In the genomic region with DNA sequence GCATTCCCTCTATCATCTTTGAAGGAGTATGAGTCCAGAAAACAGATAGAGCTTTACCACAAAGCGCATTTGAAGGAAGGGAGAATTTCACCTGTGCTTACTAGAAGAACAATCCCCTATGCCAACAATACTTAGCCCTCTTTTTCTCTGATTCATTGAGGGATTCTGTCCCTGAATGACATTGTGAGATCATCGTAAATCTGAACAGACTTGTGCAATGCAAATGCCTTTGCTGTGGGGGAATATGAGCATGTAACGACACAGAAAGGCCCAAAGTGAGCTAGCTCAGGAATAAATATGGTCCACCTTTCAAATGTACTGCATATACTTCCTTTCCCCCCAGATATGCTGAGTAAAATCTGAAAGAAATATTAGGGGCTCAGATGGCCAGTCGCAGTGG, we compare ENCODE assay signal across 21 cellular contexts.
DNase-seq lines count a peak whose midpoint lies in the region; ATAC-seq, FAIRE-seq and TF ChIP-seq lines count a peak whose summit lies in the region.
"Had no signal": no experiment of that assay in that cellular context is flagged by ENCODE, and none has a peak within 500 bp of the region (broad histone marks: within the 10 kb centered on the region; RNA-seq: fewer than 3 reads in every experiment).

No MANE protein-coding gene starts in this region.

- H4K20me1 ChIP-seq in HepG2 (ENCODE audit: insufficient read depth, low read length) = no peaks in the 10 kb centered on the region

- TF ChIP-seq RAD21 in HepG2 (CRISPR knock-in tag; IDR thresholded peaks at IDR 0.05) = no peak

- intact Hi-C loops in HepG2 (cut with micrococcal nuclease; ENCODE audit: unreplicated experiment) = no loop called here
- intact Hi-C loops in right lobe of liver (cut with DNase I) = no loop called here

- TF ChIP-seq POLR2A in HepG2 (IDR thresholded peaks at IDR 0.05; ENCODE audit: insufficient read depth in 1 of 2, low read depth in 2 of 2, low read length in 2 of 2) = no peak
- no peak for TF ChIP-seq POLR2A in right lobe of liver (IDR thresholded peaks at IDR 0.05)

- TF ChIP-seq CTCF in HepG2 (CRISPR knock-in tag; IDR thresholded peaks at IDR 0.05) = no peak
- no peak for TF ChIP-seq CTCF in right lobe of liver (IDR thresholded peaks at IDR 0.05)
- no peak for TF ChIP-seq CTCF in epithelial cell of esophagus (IDR thresholded peaks at IDR 0.05; ENCODE audit: insufficient read depth, low read depth, low read length, missing control alignments)
- TF ChIP-seq CTCF in RWPE1 (conservative IDR thresholded peaks at IDR 0.05; ENCODE audit: low read depth) = no peak

- CTCF ChIA-PET in HepG2 (lab: Yijun Ruan, JAX; ENCODE audit: low intra/inter-chr PET ratio, low total read pairs) (no interaction called here), RWPE1 (lab: Yijun Ruan, JAX) (interaction anchor here (0.5 kb wide), 1 partner anchor 316 kb away, joined by 4 read pairs; no protein-coding TSS in a partner anchor)

- in situ Hi-C loops in HepG2 (cut with HindIII; ENCODE audit: extremely low pct_ligation_motif_present, low pct_unique_long_range_greater_than_20kb) = no loop called here

- H3K27ac ChIP-seq in HepG2 (ENCODE audit: extremely low read length, insufficient read depth, low read length) (no peak overlapping the region), right lobe of liver (no peak overlapping the region), RWPE1 (no peak overlapping the region)

- POLR2A ChIA-PET in HepG2 (lab: Yijun Ruan, JAX) (no interaction called here), RWPE1 (lab: Yijun Ruan, JAX; ENCODE audit: low non-redundant PET) (no interaction called here)

- H3K27me3 ChIP-seq in HepG2 (ENCODE audit: control insufficient read depth in 1 of 2, insufficient read depth in 2 of 2, low read length in 2 of 2) (no peaks in the 10 kb centered on the region), right lobe of liver (no peaks in the 10 kb centered on the region)

- TF ChIP-seq EP300 in HepG2 (IDR thresholded peaks at IDR 0.05; ENCODE audit: low read depth in 2 of 2, low read length in 2 of 2) (no peak), HepG2 (CRISPR knock-in tag; IDR thresholded peaks at IDR 0.05; ENCODE audit: borderline replicate concordance) (no peak)

- DNase-seq in HepG2 (ENCODE audit: low spot score) (no peak), right lobe of liver (no peak), epithelial cell of esophagus (ENCODE audit: low read depth) (peak; percentile 85), iris pigment epithelial cell (ENCODE audit: low read depth) (peak; percentile 95), NCI-H1092 (lab: John Stamatoyannopoulos, UW) (no peak), RWPE1 (ENCODE audit: low spot score) (no peak)
- DNase-seq: 8988T; CD4-positive, alpha-beta memory T cell; DMS153; GDM1; KBM-7; MV-4-11; NCI-H1417; NCI-H187 treated with DMSO at 0.1 percent for 48 hours; NCI-H226; NCI-H524; PC-3; RPMI8226 had no signal

- ATAC-seq in HepG2 (no peak), right lobe of liver (no peak), HG02885 (IDR thresholded peaks at IDR 0.05; ENCODE audit: poor library complexity, unreplicated experiment) (no peak), GM19395 (IDR thresholded peaks at IDR 0.05; ENCODE audit: unreplicated experiment) (no peak)
- ATAC-seq: PC-3 had no signal

- no peak overlapping the region for H3K4me3 ChIP-seq in HepG2 (replicated peaks in 1 of 3; ENCODE audit: insufficient read depth in 1 of 3, low read depth in 2 of 3, low read length in 3 of 3)
- H3K4me3 ChIP-seq in right lobe of liver = no peak overlapping the region
- no peak overlapping the region for H3K4me3 ChIP-seq in epithelial cell of esophagus (ENCODE audit: low read length)
- H3K4me3 ChIP-seq: HAP-1 had no signal

- H3K9me3 ChIP-seq in HepG2 (ENCODE audit: low read length) (no peaks in the 10 kb centered on the region), right lobe of liver (no peaks in the 10 kb centered on the region)
- H3K9me3 ChIP-seq: HAP-1 had no signal

- FAIRE-seq in HepG2 (lab: Jason Lieb, UNC) = no peak

- H3K36me3 ChIP-seq in HepG2 (replicated peaks in 1 of 2; ENCODE audit: control insufficient read depth in 1 of 2, insufficient read depth in 2 of 2, low read length in 2 of 2) (no peaks in the 10 kb centered on the region), right lobe of liver (no peaks in the 10 kb centered on the region)
- H3K36me3 ChIP-seq: HAP-1 had no signal

- H3K79me2 ChIP-seq in HepG2 (ENCODE audit: insufficient read depth, low read length) = no peaks in the 10 kb centered on the region

- H3K9ac ChIP-seq in HepG2 (ENCODE audit: insufficient read depth, low read depth, low read length) = no peak overlapping the region

- BruUV-seq in HepG2 (replicated peaks; lab: Mats Ljungman, UMichigan) = no TSS peak

- 98% methylated on average over 4 of the region's 4 CpGs for WGBS in HepG2 (ENCODE audit: low lambda C conversion rate)
- 76% methylated on average over 4 of the region's 4 CpGs for WGBS in right lobe of liver (ENCODE audit: insufficient coverage, low coverage, low lambda C conversion rate, missing lambda C conversion rate)

- H3K4me1 ChIP-seq in HepG2 (ENCODE audit: insufficient read depth, low read length) (peaks cover 12% of the 10 kb centered on the region; the same call in 1 of the 2 replicates), right lobe of liver (no peaks in the 10 kb centered on the region)
- H3K4me1 ChIP-seq: HAP-1 had no signal

- peak overlapping the region; percentile 25 for H2AFZ ChIP-seq in HepG2 (ENCODE audit: low read length)

- H3K4me2 ChIP-seq in HepG2 (ENCODE audit: low read depth, low read length) = no peak overlapping the region

TF ChIP-seq in HepG2, 621 proteins besides CTCF, POLR2A, EP300 and RAD21:
- no peak for TF ChIP-seq FOXA3 (CRISPR knock-in tag; IDR thresholded peaks at IDR 0.05)

Comparison
In these comparisons a context has a peak if more than half of its experiments do, and no peak if none do; other contexts are left out.
1. DNase-seq: peak in epithelial cell of esophagus (single experiment) and iris pigment epithelial cell (single experiment); none in HepG2 (single experiment), right lobe of liver (0 of 3), NCI-H1092 (single experiment) and RWPE1 (single experiment).